In genomic region chr6:31585531-31585930, GRCh38 we compare ENCODE assay signal across 8 cellular contexts. TPM values are rescaled to one million over a fixed set of nuclear protein-coding genes. Genes with fewer than 3 reads are reported as not detected.
DNase-seq lines count a peak whose midpoint lies in the region; ATAC-seq and TF ChIP-seq lines count a peak whose summit lies in the region.

No MANE protein-coding gene starts in this region.

- no peak for ATAC-seq in upper lobe of left lung (ENCODE audit: low FRiP score in 2 of 2)
- no peak for ATAC-seq in HG03442 (IDR thresholded peaks at IDR 0.05; ENCODE audit: unreplicated experiment)

- no peaks in the 10 kb centered on the region for H3K27me3 ChIP-seq in upper lobe of left lung

- TF ChIP-seq CTCF in fibroblast of the aortic adventitia (IDR thresholded peaks at IDR 0.05; ENCODE audit: insufficient read depth, low read length): peak; percentile 27
- TF ChIP-seq CTCF in upper lobe of left lung (IDR thresholded peaks at IDR 0.05): peak in 4 of 6 experiments; percentile 4 to 27 (median 12)

- peak; percentile 65 for DNase-seq in stimulated activated CD4-positive, alpha-beta T cell treated with anti-CD3 and anti-CD28 coated beads, Interleukin-1b, Interleukin-23, amount 100 ng/mL, for 48 hours
- no peak for DNase-seq in stimulated activated CD4-positive, alpha-beta T cell treated with anti-CD3 and anti-CD28 coated beads, Interleukin-4, amount 100 ng/mL, for 1 hour
- DNase-seq in SKM-1 (lab: John Stamatoyannopoulos, UW; ENCODE audit: unreplicated experiment): peak; percentile 50
- no peak for DNase-seq in fibroblast of the aortic adventitia (ENCODE audit: low read depth)
- DNase-seq in upper lobe of left lung: no peak
- no peak for DNase-seq in NCI-H1105 (lab: John Stamatoyannopoulos, UW)
- DNase-seq in epidermal melanocyte (ENCODE audit: insufficient read length, low spot score): no peak

- 57 to 64% methylated on average over 2 of the region's 2 CpGs for WGBS in upper lobe of left lung, 2 donors

- H3K27ac ChIP-seq in upper lobe of left lung: peak overlapping the region; percentile 43 to 84 (median 66)

- no peak for TF ChIP-seq POLR2A in upper lobe of left lung (IDR thresholded peaks at IDR 0.05)

- H3K36me3 ChIP-seq in upper lobe of left lung: no peaks in the 10 kb centered on the region

- H3K4me1 ChIP-seq in upper lobe of left lung: peaks cover 21 to 49% (median 31%) of the 10 kb centered on the region in 4 donors

- H3K9me3 ChIP-seq in upper lobe of left lung: no peaks in the 10 kb centered on the region

- no peak for TF ChIP-seq EP300 in upper lobe of left lung (IDR thresholded peaks at IDR 0.05)

- no peak overlapping the region for H3K4me3 ChIP-seq in fibroblast of the aortic adventitia (ENCODE audit: low read depth, low read length)
- H3K4me3 ChIP-seq in upper lobe of left lung: no peak overlapping the region

RNA-seq across cellular contexts. Expression of gene LST1, which starts 0.5 kb away (rescaled TPM):
- total RNA-seq in fibroblast of the aortic adventitia (ENCODE audit: low replicate concordance) (not detected in 2 replicates), upper lobe of left lung (100 to 1,000 TPM in 1 of 6 donors, 10 to 100 TPM in 3, 1 to 10 TPM in 2; 7.7 to 132 (median 33.5) TPM)

RNA-seq across cellular contexts. Expression of gene LTB, which starts 3.3 kb away (rescaled TPM):
- total RNA-seq in fibroblast of the aortic adventitia (ENCODE audit: low replicate concordance) (not detected in 2 replicates), upper lobe of left lung (10 to 100 TPM in 1 of 6 donors, 1 to 10 TPM in 2, not detected in 3; 1.3 to 18.7 (median 8.2) TPM)

RNA-seq across cellular contexts. Expression of gene NCR3, which starts 7.3 kb away (rescaled TPM):
- total RNA-seq in fibroblast of the aortic adventitia (ENCODE audit: low replicate concordance) (not detected in 2 replicates), upper lobe of left lung (1 to 10 TPM in 1 of 6 donors, under 1 TPM in 3, not detected in 2; 0.54 to 2.0 (median 0.70) TPM)

RNA-seq across cellular contexts. Expression of gene TNF, which starts 10.2 kb away (rescaled TPM):
- total RNA-seq in fibroblast of the aortic adventitia (ENCODE audit: low replicate concordance) (not detected in 2 replicates), upper lobe of left lung (1 to 10 TPM in 5 of 6 donors, under 1 TPM in 1; 0.33 to 6.6 (median 2.9) TPM)

RNA-seq across cellular contexts. Expression of gene LTA, which starts 13.4 kb away (rescaled TPM):
- not detected in 2 replicates for total RNA-seq in fibroblast of the aortic adventitia (ENCODE audit: low replicate concordance)
- total RNA-seq in upper lobe of left lung: 1 to 10 TPM in 2 of 6 donors, not detected in 4; 1.6 to 1.8 TPM

Comparison
In these comparisons a context has a peak if more than half of its experiments do, and no peak if none do; other contexts are left out.
1. DNase-seq: peak in stimulated activated CD4-positive, alpha-beta T cell treated with anti-CD3 and anti-CD28 coated beads, Interleukin-1b, Interleukin-23, amount 100 ng/mL, for 48 hours (single experiment) and SKM-1 (single experiment); none in stimulated activated CD4-positive, alpha-beta T cell treated with anti-CD3 and anti-CD28 coated beads, Interleukin-4, amount 100 ng/mL, for 1 hour (single experiment), fibroblast of the aortic adventitia (single experiment), upper lobe of left lung (0 of 2), NCI-H1105 (single experiment) and epidermal melanocyte (single experiment).